ENCODE assay signal across 1 cellular context in genomic region chr17:7114241-7114874, GRCh38.
A peak's percentile ranks its signal among the peaks of the same experiment; 100 is the strongest.
TF ChIP-seq lines count a peak whose summit lies in the region.

Gene ASGR2, minus strand, starts transcription at chr17:7114822. Its CDS starts 582 bp downstream, at chr17:7114240.

TF ChIP-seq in HepG2, 621 proteins besides CTCF, POLR2A, EP300 and RAD21 (continued from another document):
- TF ChIP-seq, protein P1, sequence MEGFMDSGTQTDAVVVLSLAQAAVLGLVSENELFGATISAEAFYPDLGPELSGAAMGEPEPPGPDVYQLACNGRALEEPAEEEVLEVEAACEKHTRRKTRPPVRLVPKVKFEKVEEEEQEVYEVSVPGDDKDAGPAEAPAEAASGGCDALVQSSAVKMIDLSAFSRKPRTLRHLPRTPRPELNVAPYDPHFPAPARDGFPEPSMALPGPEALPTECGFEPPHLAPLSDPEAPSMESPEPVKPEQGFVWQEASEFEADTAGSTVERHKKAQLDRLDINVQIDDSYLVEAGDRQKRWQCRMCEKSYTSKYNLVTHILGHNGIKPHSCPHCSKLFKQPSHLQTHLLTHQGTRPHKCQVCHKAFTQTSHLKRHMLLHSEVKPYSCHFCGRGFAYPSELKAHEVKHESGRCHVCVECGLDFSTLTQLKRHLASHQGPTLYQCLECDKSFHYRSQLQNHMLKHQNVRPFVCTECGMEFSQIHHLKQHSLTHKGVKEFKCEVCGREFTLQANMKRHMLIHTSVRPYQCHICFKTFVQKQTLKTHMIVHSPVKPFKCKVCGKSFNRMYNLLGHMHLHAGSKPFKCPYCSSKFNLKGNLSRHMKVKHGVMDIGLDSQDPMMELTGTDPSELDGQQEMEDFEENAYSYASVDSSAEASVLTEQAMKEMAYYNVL (CRISPR knock-in tag; IDR thresholded peaks at IDR 0.05; ENCODE audit: borderline replicate concordance): peak; percentile 80; the same call in 1 of the 2 replicates
- TF ChIP-seq, protein P2, sequence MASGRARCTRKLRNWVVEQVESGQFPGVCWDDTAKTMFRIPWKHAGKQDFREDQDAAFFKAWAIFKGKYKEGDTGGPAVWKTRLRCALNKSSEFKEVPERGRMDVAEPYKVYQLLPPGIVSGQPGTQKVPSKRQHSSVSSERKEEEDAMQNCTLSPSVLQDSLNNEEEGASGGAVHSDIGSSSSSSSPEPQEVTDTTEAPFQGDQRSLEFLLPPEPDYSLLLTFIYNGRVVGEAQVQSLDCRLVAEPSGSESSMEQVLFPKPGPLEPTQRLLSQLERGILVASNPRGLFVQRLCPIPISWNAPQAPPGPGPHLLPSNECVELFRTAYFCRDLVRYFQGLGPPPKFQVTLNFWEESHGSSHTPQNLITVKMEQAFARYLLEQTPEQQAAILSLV (CRISPR knock-in tag; IDR thresholded peaks at IDR 0.05; ENCODE audit: borderline replicate concordance): peak; percentile 64; the same call in 1 of the 2 replicates
- TF ChIP-seq ZNF784 (CRISPR knock-in tag; IDR thresholded peaks at IDR 0.05; ENCODE audit: borderline replicate concordance) (peak; percentile 24; the same call in 1 of the 2 replicates), EED (CRISPR knock-in tag; IDR thresholded peaks at IDR 0.05) (no peak), NR2C2 (CRISPR knock-in tag; IDR thresholded peaks at IDR 0.05; ENCODE audit: borderline replicate concordance) (peak; percentile 72), ZBTB38 (CRISPR knock-in tag; IDR thresholded peaks at IDR 0.05) (peak; percentile 64; the same call in 1 of the 2 replicates), NRL (CRISPR knock-in tag; IDR thresholded peaks at IDR 0.05; ENCODE audit: borderline replicate concordance) (peak; percentile 64), MIER2 (CRISPR knock-in tag; IDR thresholded peaks at IDR 0.05) (no peak), TBX2 (CRISPR knock-in tag; IDR thresholded peaks at IDR 0.05; ENCODE audit: borderline replicate concordance) (peak; percentile 96), ZNF567 (CRISPR knock-in tag; IDR thresholded peaks at IDR 0.05; ENCODE audit: borderline replicate concordance) (no peak), TARDBP (CRISPR knock-in tag; IDR thresholded peaks at IDR 0.05) (peak; percentile 93), ZNF670 (CRISPR knock-in tag; IDR thresholded peaks at IDR 0.05; ENCODE audit: borderline replicate concordance) (peak; percentile 19; the same call in 1 of the 2 replicates), AKAP8 (CRISPR knock-in tag; IDR thresholded peaks at IDR 0.05) (no peak), ZBTB7A (CRISPR knock-in tag; IDR thresholded peaks at IDR 0.05) (peak; percentile 94), BRD4 (CRISPR knock-in tag; IDR thresholded peaks at IDR 0.05) (peak; percentile 74; the same call in 1 of the 2 replicates), TOPORS (CRISPR knock-in tag; IDR thresholded peaks at IDR 0.05) (0 out of 2 replicates have a peak, but pooled peaks have one; percentile 48), ZNF329 (CRISPR knock-in tag; IDR thresholded peaks at IDR 0.05; ENCODE audit: low read depth) (peak; percentile 45), FOSL2 (CRISPR knock-in tag; IDR thresholded peaks at IDR 0.05) (peak; percentile 63; the same call in 1 of the 2 replicates), POLR2AphosphoS5 (IDR thresholded peaks at IDR 0.05; ENCODE audit: low read depth, low read length) (peak; percentile 55), ZNF18 (CRISPR knock-in tag; IDR thresholded peaks at IDR 0.05; ENCODE audit: insufficient replicate concordance) (peak; percentile 13), CBX5 (CRISPR knock-in tag; IDR thresholded peaks at IDR 0.05; ENCODE audit: borderline replicate concordance) (peak; percentile 89), ESRRA (CRISPR knock-in tag; IDR thresholded peaks at IDR 0.05; ENCODE audit: low read depth) (peak; percentile 35; the same call in 1 of the 2 replicates), TBL1XR1 (IDR thresholded peaks at IDR 0.05; ENCODE audit: borderline replicate concordance, low read length, partially characterized antibody) (peak; percentile 18), RXRA (CRISPR knock-in tag; IDR thresholded peaks at IDR 0.05) (peak; percentile 57), NONO (IDR thresholded peaks at IDR 0.05) (no peak), NONO (CRISPR knock-in tag; conservative IDR thresholded peaks at IDR 0.05) (peak; percentile 94), GZF1 (CRISPR knock-in tag; IDR thresholded peaks at IDR 0.05) (no peak; the same call in 1 of the 2 replicates), SAP130 (CRISPR knock-in tag; IDR thresholded peaks at IDR 0.05; ENCODE audit: low read depth) (peak; percentile 75), ZMYM4 (CRISPR knock-in tag; IDR thresholded peaks at IDR 0.05) (peak; percentile 66; the same call in 1 of the 2 replicates), CC2D1A (CRISPR knock-in tag; IDR thresholded peaks at IDR 0.05) (no peak), ATF6 (CRISPR knock-in tag; conservative IDR thresholded peaks at IDR 0.05) (no peak), ZNF891 (CRISPR knock-in tag; IDR thresholded peaks at IDR 0.05) (0 out of 2 replicates have a peak, but pooled peaks have one; percentile 15), MIER3 (CRISPR knock-in tag; IDR thresholded peaks at IDR 0.05; ENCODE audit: borderline replicate concordance) (peak; percentile 43; the same call in 1 of the 2 replicates), ZBTB25 (CRISPR knock-in tag; IDR thresholded peaks at IDR 0.05) (peak; percentile 77), ZNF792 (CRISPR knock-in tag; IDR thresholded peaks at IDR 0.05) (peak; percentile 67; the same call in 1 of the 2 replicates), ZNF543 (CRISPR knock-in tag; IDR thresholded peaks at IDR 0.05) (peak; percentile 35; the same call in 1 of the 2 replicates), ISL2 (CRISPR knock-in tag; IDR thresholded peaks at IDR 0.05) (0 out of 2 replicates have a peak, but pooled peaks have one; percentile 42), NCOR1 (IDR thresholded peaks at IDR 0.05; ENCODE audit: borderline replicate concordance, low read length) (no peak; the same call in 1 of the 2 replicates), MAFF (IDR thresholded peaks at IDR 0.05; ENCODE audit: low read depth, low read length) (no peak), ZNF746 (CRISPR knock-in tag; IDR thresholded peaks at IDR 0.05) (peak; percentile 87), IRF2 (CRISPR knock-in tag; IDR thresholded peaks at IDR 0.05) (peak; percentile 72), SAFB2 (CRISPR knock-in tag; IDR thresholded peaks at IDR 0.05; ENCODE audit: borderline replicate concordance, low read depth) (no peak), BCL6 (CRISPR knock-in tag; IDR thresholded peaks at IDR 0.05) (peak; percentile 38; the same call in 1 of the 2 replicates), SPEN (CRISPR knock-in tag; IDR thresholded peaks at IDR 0.05; ENCODE audit: low read depth) (peak; percentile 63; the same call in 1 of the 2 replicates), KDM2A (CRISPR knock-in tag; IDR thresholded peaks at IDR 0.05; ENCODE audit: borderline replicate concordance, low read depth) (peak; percentile 43; the same call in 1 of the 2 replicates), ZNF451 (CRISPR knock-in tag; IDR thresholded peaks at IDR 0.05) (peak; percentile 88), SP4 (CRISPR knock-in tag; IDR thresholded peaks at IDR 0.05) (no peak; the same call in 1 of the 2 replicates)
- TF ChIP-seq, protein P3, sequence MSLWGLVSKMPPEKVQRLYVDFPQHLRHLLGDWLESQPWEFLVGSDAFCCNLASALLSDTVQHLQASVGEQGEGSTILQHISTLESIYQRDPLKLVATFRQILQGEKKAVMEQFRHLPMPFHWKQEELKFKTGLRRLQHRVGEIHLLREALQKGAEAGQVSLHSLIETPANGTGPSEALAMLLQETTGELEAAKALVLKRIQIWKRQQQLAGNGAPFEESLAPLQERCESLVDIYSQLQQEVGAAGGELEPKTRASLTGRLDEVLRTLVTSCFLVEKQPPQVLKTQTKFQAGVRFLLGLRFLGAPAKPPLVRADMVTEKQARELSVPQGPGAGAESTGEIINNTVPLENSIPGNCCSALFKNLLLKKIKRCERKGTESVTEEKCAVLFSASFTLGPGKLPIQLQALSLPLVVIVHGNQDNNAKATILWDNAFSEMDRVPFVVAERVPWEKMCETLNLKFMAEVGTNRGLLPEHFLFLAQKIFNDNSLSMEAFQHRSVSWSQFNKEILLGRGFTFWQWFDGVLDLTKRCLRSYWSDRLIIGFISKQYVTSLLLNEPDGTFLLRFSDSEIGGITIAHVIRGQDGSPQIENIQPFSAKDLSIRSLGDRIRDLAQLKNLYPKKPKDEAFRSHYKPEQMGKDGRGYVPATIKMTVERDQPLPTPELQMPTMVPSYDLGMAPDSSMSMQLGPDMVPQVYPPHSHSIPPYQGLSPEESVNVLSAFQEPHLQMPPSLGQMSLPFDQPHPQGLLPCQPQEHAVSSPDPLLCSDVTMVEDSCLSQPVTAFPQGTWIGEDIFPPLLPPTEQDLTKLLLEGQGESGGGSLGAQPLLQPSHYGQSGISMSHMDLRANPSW (CRISPR knock-in tag; IDR thresholded peaks at IDR 0.05; ENCODE audit: borderline replicate concordance): no peak
- TF ChIP-seq, protein P4, sequence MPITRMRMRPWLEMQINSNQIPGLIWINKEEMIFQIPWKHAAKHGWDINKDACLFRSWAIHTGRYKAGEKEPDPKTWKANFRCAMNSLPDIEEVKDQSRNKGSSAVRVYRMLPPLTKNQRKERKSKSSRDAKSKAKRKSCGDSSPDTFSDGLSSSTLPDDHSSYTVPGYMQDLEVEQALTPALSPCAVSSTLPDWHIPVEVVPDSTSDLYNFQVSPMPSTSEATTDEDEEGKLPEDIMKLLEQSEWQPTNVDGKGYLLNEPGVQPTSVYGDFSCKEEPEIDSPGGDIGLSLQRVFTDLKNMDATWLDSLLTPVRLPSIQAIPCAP (CRISPR knock-in tag; IDR thresholded peaks at IDR 0.05; ENCODE audit: low read depth): peak; percentile 87; the same call in 1 of the 2 replicates
